ENCODE assay signal across 17 cellular contexts in the genomic region with DNA sequence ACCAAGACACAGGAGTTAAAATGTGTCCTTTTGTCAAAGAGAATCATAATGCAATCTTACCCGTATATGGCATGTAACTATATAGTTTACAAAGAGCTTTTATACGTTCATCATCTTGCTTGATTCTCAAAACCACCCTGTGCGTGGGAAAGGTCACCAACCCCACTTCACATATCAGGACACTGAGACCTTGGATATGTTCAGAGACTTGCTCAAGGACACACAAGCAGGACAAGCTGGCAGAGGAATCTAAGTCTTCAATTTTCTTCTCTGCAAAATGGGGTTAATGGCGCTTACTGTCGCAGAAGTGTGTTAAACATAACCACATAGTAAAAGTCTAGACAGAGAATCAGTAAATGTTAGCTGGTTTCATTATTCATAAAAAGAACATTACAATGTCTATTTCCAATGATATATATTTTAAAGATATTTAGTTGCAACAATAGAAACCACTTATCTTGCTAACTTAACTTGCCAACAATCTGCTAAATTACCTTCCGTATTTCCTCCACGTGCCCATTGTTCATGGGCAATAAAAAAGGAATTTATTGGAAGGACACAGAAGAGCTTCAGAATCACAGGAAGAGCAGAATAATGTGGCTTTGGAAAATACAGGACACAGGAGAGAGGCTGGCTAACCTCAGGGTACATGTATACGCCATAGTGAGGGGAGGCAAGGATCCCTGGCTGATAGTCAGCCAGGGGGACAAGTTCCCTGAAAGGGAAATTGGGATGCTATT.
DNase-seq lines count a peak whose midpoint lies in the region; ATAC-seq and TF ChIP-seq lines count a peak whose summit lies in the region.
"Had no signal": no experiment of that assay in that cellular context is flagged by ENCODE, and none has a peak within 500 bp of the region (broad histone marks: within the 10 kb centered on the region; RNA-seq: fewer than 3 reads in every experiment).

No MANE protein-coding gene starts in this region.

- peak overlapping the region; percentile 78 for H3K4me2 ChIP-seq in osteoblast (ENCODE audit: insufficient read depth, low read length)
- H3K4me2 ChIP-seq: GM23338 had no signal

- POLR2A ChIA-PET in A673 (lab: Charles Lee; ENCODE audit: low non-redundant PET) = interaction anchor here (0.6 kb wide), 1 partner anchor 176 kb away, joined by 3 read pairs; no protein-coding TSS in a partner anchor

- no peaks in the 10 kb centered on the region for H3K27me3 ChIP-seq in A673 (replicated peaks; ENCODE audit: insufficient read depth, low read depth, low read length, poor library complexity)
- H3K27me3 ChIP-seq in osteoblast (ENCODE audit: insufficient read depth, low read length) = peaks cover 5% of the 10 kb centered on the region
- H3K27me3 ChIP-seq: MG63 had no signal

- H2AFZ ChIP-seq in osteoblast (ENCODE audit: low read length) = no peak overlapping the region
- H2AFZ ChIP-seq: GM23338 had no signal

- no peaks in the 10 kb centered on the region for H4K20me1 ChIP-seq in osteoblast (ENCODE audit: insufficient read depth, low read length)

- H3K9me3 ChIP-seq in A673 (ENCODE audit: low read depth, low read length, poor library complexity, severe bottlenecking) (no peaks in the 10 kb centered on the region), SK-N-MC (ENCODE audit: low read depth, low read length) (no peaks in the 10 kb centered on the region), osteoblast (ENCODE audit: low read depth, low read length) (no peaks in the 10 kb centered on the region)
- H3K9me3 ChIP-seq: MG63 had no signal

- TF ChIP-seq CTCF in A673 (conservative IDR thresholded peaks at IDR 0.05; ENCODE audit: low read depth, low read length) = no peak
- TF ChIP-seq CTCF in osteoblast (IDR thresholded peaks at IDR 0.05; ENCODE audit: extremely low read depth, low read depth, low read length) = no peak

- peak; percentile 85 for ATAC-seq in left colon
- no peak for ATAC-seq in HG03039 (IDR thresholded peaks at IDR 0.05; ENCODE audit: unreplicated experiment)
- ATAC-seq: Panc1 had no signal

- H3K4me1 ChIP-seq in A673 (ENCODE audit: insufficient read depth, low read length, poor library complexity, severe bottlenecking) = peaks cover 23% of the 10 kb centered on the region
- peaks cover 13% of the 10 kb centered on the region for H3K4me1 ChIP-seq in osteoblast (ENCODE audit: insufficient read depth, low read length)

- intact Hi-C loops in A673 (cut with micrococcal nuclease; ENCODE audit: unreplicated experiment) (loop anchor here (1.0 to 10.0 kb wide), 8 partner anchors 91 to 1181 kb away; no protein-coding TSS in a partner anchor), left colon (cut with DNase I, micrococcal nuclease) (loop anchor here in 1 of 2 donors (5.0 to 10.0 kb wide), 3 partner anchors 151 to 1156 kb away; no protein-coding TSS in a partner anchor)

- peak overlapping the region; percentile 18 for H3K4me3 ChIP-seq in A673 (ENCODE audit: low read depth, low read length, poor library complexity, severe bottlenecking)
- peak overlapping the region; percentile 58 for H3K4me3 ChIP-seq in SK-N-MC
- H3K4me3 ChIP-seq in osteoblast (ENCODE audit: insufficient read depth, low read length) = no peak overlapping the region
- H3K4me3 ChIP-seq: GM23338, MG63 had no signal

- CTCF ChIA-PET in A673 (lab: Charles Lee) = interaction anchor here (0.7 to 1.2 kb wide), 5 partner anchors 290 to 1157 kb away, joined by 3 to 6 read pairs (median 5); no protein-coding TSS in a partner anchor

- BruUV-seq in A673 (replicated peaks; lab: Mats Ljungman, UMichigan) = no TSS peak

- DNase-seq in A673 (ENCODE audit: low spot score) (peak; percentile 57), SK-N-MC (ENCODE audit: low read depth, low spot score) (no peak), left colon (no peak), osteoblast (ENCODE audit: insufficient read length, low spot score, missing footprints) (no peak), NCI-H1694 (lab: John Stamatoyannopoulos, UW) (no peak)
- no peak for DNase-seq in activated effector memory CD4-positive, alpha-beta T cell treated with Interleukin-2 at 50 U/mL for 16 hours
- DNase-seq: CD4-positive, alpha-beta memory T cell; COR-L47; H9; MG63; NCI-H2029; NCI-H446; SHP77 had no signal

- H3K79me2 ChIP-seq in osteoblast (ENCODE audit: insufficient read depth, low read length) = no peaks in the 10 kb centered on the region

- peak overlapping the region; percentile 43 for H3K9ac ChIP-seq in SK-N-MC (ENCODE audit: insufficient read length)

- H3K27ac ChIP-seq in A673 (ENCODE audit: low read depth, low read length, poor library complexity, severe bottlenecking) (peak overlapping the region; percentile 56), SK-N-MC (peak overlapping the region; percentile 96), osteoblast (ENCODE audit: low read depth, low read length) (no peak overlapping the region)
- H3K27ac ChIP-seq: RWPE1 had no signal

- H3K36me3 ChIP-seq in A673 (ENCODE audit: insufficient read depth, low read length, poor library complexity, severe bottlenecking) = no peaks in the 10 kb centered on the region
- H3K36me3 ChIP-seq in SK-N-MC (ENCODE audit: insufficient read depth, low read length) = no peaks in the 10 kb centered on the region
- no peaks in the 10 kb centered on the region for H3K36me3 ChIP-seq in osteoblast (ENCODE audit: insufficient read depth, low read length)
- H3K36me3 ChIP-seq: MG63 had no signal
